In the genomic region with DNA sequence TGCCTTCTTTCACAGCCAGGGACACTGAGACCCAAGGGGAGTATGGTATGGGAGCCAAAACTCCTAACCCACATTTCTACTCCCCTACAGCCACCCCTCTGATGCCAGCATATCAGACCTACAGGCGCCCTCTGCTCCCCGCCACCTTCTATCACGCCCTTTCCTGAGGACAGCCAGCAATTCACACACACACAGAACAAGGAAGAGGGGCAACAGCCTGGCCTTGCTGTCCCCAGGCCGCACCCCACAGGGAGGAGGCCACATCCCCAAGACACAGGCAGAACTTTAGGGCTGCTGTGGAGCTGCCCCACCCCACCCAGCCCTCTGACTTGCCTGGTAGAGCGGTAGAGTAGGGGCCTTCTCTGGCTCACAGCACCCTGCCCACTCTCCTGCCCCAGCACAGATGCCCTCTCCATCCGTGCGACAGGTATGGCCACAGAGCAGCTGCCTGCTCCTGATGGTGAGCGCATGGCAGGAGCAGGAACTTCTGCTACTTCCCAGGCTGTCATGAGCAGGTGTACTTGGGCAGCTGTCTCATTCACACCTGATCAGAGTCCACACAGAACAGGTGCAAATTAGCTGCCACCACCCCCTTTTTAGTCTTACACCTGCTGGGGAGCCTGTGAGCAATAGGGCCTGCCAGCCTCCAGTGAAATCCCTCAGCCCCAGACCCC, we compare ENCODE assay signal across 16 cellular contexts. TPM values are rescaled to one million over a fixed set of nuclear protein-coding genes. Genes with fewer than 3 reads are reported as not detected.
DNase-seq lines count a peak whose midpoint lies in the region.
"Had no signal": no experiment of that assay in that cellular context is flagged by ENCODE, and none has a peak within 500 bp of the region (broad histone marks: within the 10 kb centered on the region; RNA-seq: fewer than 3 reads in every experiment).

No MANE protein-coding gene starts in this region.

- no CpG with 5 or more reads among the region's 8 CpGs for WGBS in neuronal stem cell (ENCODE audit: extremely low coverage in 2 of 2, insufficient read length in 2 of 2, insufficient replicate concordance in 1 of 2), 2 donors

- no peak overlapping the region for H2BK12ac ChIP-seq in neuronal stem cell (ENCODE audit: low read length)

- no peak overlapping the region for H3K27ac ChIP-seq in neuronal stem cell (replicated peaks; ENCODE audit: low read length)
- H3K27ac ChIP-seq: 22Rv1 had no signal

- no peak overlapping the region for H3K23ac ChIP-seq in neuronal stem cell (ENCODE audit: low read depth, low read length, poor library complexity)

- H2BK120ac ChIP-seq in neuronal stem cell (ENCODE audit: low read depth, low read length), result no peak overlapping the region

- peaks cover 1% of the 10 kb centered on the region for H3K79me1 ChIP-seq in neuronal stem cell (ENCODE audit: low read depth, low read length)

- DNase-seq in DMS153 (lab: John Stamatoyannopoulos, UW), result peak; percentile 13
- DNase-seq in DMS153 treated with DMSO at 0.1 percent for 48 hours (lab: John Stamatoyannopoulos, UW; ENCODE audit: unreplicated experiment), result no peak
- DNase-seq in NCI-H1417 treated with DMSO at 0.1 percent for 48 hours (lab: John Stamatoyannopoulos, UW), result peak; percentile 53
- DNase-seq in NCI-H69 (lab: John Stamatoyannopoulos, UW), result peak; percentile 63
- DNase-seq in neuronal stem cell (ENCODE audit: low spot score), result no peak
- DNase-seq in activated T-cell treated with anti-CD3 and anti-CD28 coated beads, Interleukin-2, amount 50 U/mL, for 24 hours, result no peak
- no peak for DNase-seq in NCI-H187 treated with DMSO at 0.1 percent for 48 hours (lab: John Stamatoyannopoulos, UW)
- DNase-seq in NCI-H82 (lab: John Stamatoyannopoulos, UW), result no peak
- DNase-seq: CD8-positive, alpha-beta T cell; DMS 273 treated with DMSO at 0.1 percent for 48 hours; H7; KG1; NCI-H1048; SIG-M5 had no signal

- no peaks in the 10 kb centered on the region for H3K9me3 ChIP-seq in neuronal stem cell (replicated peaks in 1 of 2; ENCODE audit: control insufficient read depth in 2 of 2, insufficient read depth in 1 of 2, low read depth in 1 of 2, low read length in 2 of 2)

- no peaks in the 10 kb centered on the region for H3K4me1 Mint-ChIP-seq in activated T-cell treated with anti-CD3 and anti-CD28 coated beads, Interleukin-2, amount 50 U/mL, for 24 hours (ENCODE audit: low read depth)

- H4K91ac ChIP-seq in neuronal stem cell (ENCODE audit: low read depth, low read length, poor library complexity), result no peak overlapping the region

- H2AFZ ChIP-seq in neuronal stem cell (ENCODE audit: low read length), result no peak overlapping the region

- no peaks in the 10 kb centered on the region for H3K9me3 Mint-ChIP-seq in activated T-cell treated with anti-CD3 and anti-CD28 coated beads, Interleukin-2, amount 50 U/mL, for 24 hours
- H3K9me3 Mint-ChIP-seq: CD8-positive, alpha-beta T cell; T-helper 2 cell treated with Interferon-gamma antibody and Interleukin-4, amounts not matched to agents 5 μg/mL and 100 μg/mL, for 36 hours had no signal

- H3K4me3 Mint-ChIP-seq in activated T-cell treated with anti-CD3 and anti-CD28 coated beads, Interleukin-2, amount 50 U/mL, for 24 hours, result no peak overlapping the region
- H3K4me3 Mint-ChIP-seq: CD8-positive, alpha-beta T cell; T-helper 2 cell treated with Interferon-gamma antibody and Interleukin-4, amounts not matched to agents 5 μg/mL and 100 μg/mL, for 36 hours had no signal

- no peak overlapping the region for H4K8ac ChIP-seq in neuronal stem cell (ENCODE audit: low read depth, low read length)

- peaks cover under 1 to 4% of the 10 kb centered on the region in 2 donors for H3K4me1 ChIP-seq in neuronal stem cell (ENCODE audit: control insufficient read depth in 2 of 2, insufficient read depth in 1 of 2, low read depth in 1 of 2, low read length in 2 of 2)

- no peak overlapping the region for H3K4me3 ChIP-seq in neuronal stem cell (ENCODE audit: low read length in 2 of 2)

- H3K27me3 ChIP-seq in neuronal stem cell (ENCODE audit: control insufficient read depth in 3 of 3, insufficient read depth in 3 of 3, low read depth in 1 of 3, low read length in 3 of 3), result peaks cover 0 to 4% (median 0%) of the 10 kb centered on the region in 3 experiments

- H3K4ac ChIP-seq in neuronal stem cell (ENCODE audit: low read length), result no peak overlapping the region

- no peak overlapping the region for H2BK15ac ChIP-seq in neuronal stem cell (ENCODE audit: low read length)

- H2BK5ac ChIP-seq in neuronal stem cell (ENCODE audit: low read length), result no peak overlapping the region

- peak overlapping the region; percentile 47 for H3K14ac ChIP-seq in neuronal stem cell (ENCODE audit: low read length)

- no peak overlapping the region for H3K4me2 ChIP-seq in neuronal stem cell (ENCODE audit: insufficient read depth, low read length, poor library complexity, severe bottlenecking)

- no peak overlapping the region for H3K27ac Mint-ChIP-seq in activated T-cell treated with anti-CD3 and anti-CD28 coated beads, Interleukin-2, amount 50 U/mL, for 24 hours
- H3K27ac Mint-ChIP-seq: CD8-positive, alpha-beta T cell; T-helper 2 cell treated with Interferon-gamma antibody and Interleukin-4, amounts not matched to agents 5 μg/mL and 100 μg/mL, for 36 hours had no signal

- no peaks in the 10 kb centered on the region for H3K36me3 ChIP-seq in neuronal stem cell (replicated peaks in 1 of 2; ENCODE audit: control insufficient read depth in 2 of 2, insufficient read depth in 2 of 2, low read length in 2 of 2)

- peaks cover 45% of the 10 kb centered on the region for H3K27me3 Mint-ChIP-seq in activated T-cell treated with anti-CD3 and anti-CD28 coated beads, Interleukin-2, amount 50 U/mL, for 24 hours

- H3K18ac ChIP-seq in neuronal stem cell (ENCODE audit: low read length), result peak overlapping the region; percentile 54

- H2AK5ac ChIP-seq in neuronal stem cell (ENCODE audit: low read depth, low read length), result peak overlapping the region; percentile 56

- H3K36me3 Mint-ChIP-seq in activated T-cell treated with anti-CD3 and anti-CD28 coated beads, Interleukin-2, amount 50 U/mL, for 24 hours (ENCODE audit: low read depth), result no peaks in the 10 kb centered on the region
- H3K36me3 Mint-ChIP-seq: CD8-positive, alpha-beta T cell had no signal

- no peak overlapping the region for H3K9ac ChIP-seq in neuronal stem cell (ENCODE audit: low read depth, low read length, poor library complexity)

RNA-seq across cellular contexts. Expression of gene CCDC33, which starts 33.4 kb away (rescaled TPM):
- polyA plus RNA-seq in neuronal stem cell (2013, experiment 1 of 2), result 1.3 TPM
- 1.1 TPM for polyA plus RNA-seq in neuronal stem cell (2013, experiment 2 of 2)

Comparison
In these comparisons a context has a peak if more than half of its experiments do, and no peak if none do; other contexts are left out.
1. DNase-seq: peak in DMS153 (single experiment), NCI-H1417 treated with DMSO at 0.1 percent for 48 hours (single experiment) and NCI-H69 (single experiment); none in DMS153 treated with DMSO at 0.1 percent for 48 hours (single experiment), neuronal stem cell (single experiment), activated T-cell treated with anti-CD3 and anti-CD28 coated beads, Interleukin-2, amount 50 U/mL, for 24 hours (single experiment), NCI-H187 treated with DMSO at 0.1 percent for 48 hours (single experiment) and NCI-H82 (single experiment).